Comparison of ENCODE assay signal across 25 cellular contexts in genomic region chr7:106671160-106671559, GRCh38. TPM values are rescaled to one million over a fixed set of nuclear protein-coding genes. Genes with fewer than 3 reads are reported as not detected.
DNase-seq lines count a peak whose midpoint lies in the region; ATAC-seq lines count a peak whose summit lies in the region.
"Had no signal": no experiment of that assay in that cellular context is flagged by ENCODE, and none has a peak within 500 bp of the region (broad histone marks: within the 10 kb centered on the region; RNA-seq: fewer than 3 reads in every experiment).

No MANE protein-coding gene starts in this region.

- peaks cover 2% of the 10 kb centered on the region for H3K36me3 Mint-ChIP-seq in activated CD4-positive, alpha-beta T cell treated with anti-CD3 and anti-CD28 coated beads for 36 hours (ENCODE audit: low read depth)
- H3K36me3 Mint-ChIP-seq in activated T-cell treated with anti-CD3 and anti-CD28 coated beads, Interleukin-2, amount 50 U/mL, for 24 hours (ENCODE audit: low read depth): no peaks in the 10 kb centered on the region
- peaks cover 0 to 2% of the 10 kb centered on the region in 2 donors for H3K36me3 Mint-ChIP-seq in activated T-cell treated with anti-CD3 and anti-CD28 coated beads, Interleukin-2, amount 50 U/mL, for 72 hours (ENCODE audit: insufficient read depth in 2 of 2)
- H3K36me3 Mint-ChIP-seq in activated naive CD8-positive, alpha-beta T cell treated with anti-CD3 and anti-CD28 coated beads for 36 hours: no peaks in the 10 kb centered on the region
- no peaks in the 10 kb centered on the region for H3K36me3 Mint-ChIP-seq in activated naive CD8-positive, alpha-beta T cell treated with anti-CD3 and anti-CD28 coated beads, Interleukin-2, amount 50 U/mL, for 24 hours (ENCODE audit: low read depth)
- no peaks in the 10 kb centered on the region for H3K36me3 Mint-ChIP-seq in activated T-helper 17 cell treated with anti-CD3 and anti-CD28 coated beads, Interleukin-2, amount 50 U/mL, for 72 hours (ENCODE audit: low read depth)
- H3K36me3 Mint-ChIP-seq: CD14-positive monocyte; CD4-positive, alpha-beta memory T cell; CD4-positive, CD25-positive, alpha-beta regulatory T cell had no signal

- H3K4me3 Mint-ChIP-seq in activated CD4-positive, alpha-beta T cell treated with anti-CD3 and anti-CD28 coated beads for 36 hours: no peak overlapping the region
- no peak overlapping the region for H3K4me3 Mint-ChIP-seq in activated T-cell treated with anti-CD3 and anti-CD28 coated beads, Interleukin-2, amount 50 U/mL, for 24 hours
- H3K4me3 Mint-ChIP-seq in activated T-cell treated with anti-CD3 and anti-CD28 coated beads, Interleukin-2, amount 50 U/mL, for 72 hours: no peak overlapping the region
- H3K4me3 Mint-ChIP-seq in activated naive CD8-positive, alpha-beta T cell treated with anti-CD3 and anti-CD28 coated beads for 36 hours: no peak overlapping the region
- H3K4me3 Mint-ChIP-seq in activated naive CD8-positive, alpha-beta T cell treated with anti-CD3 and anti-CD28 coated beads, Interleukin-2, amount 50 U/mL, for 24 hours: no peak overlapping the region
- H3K4me3 Mint-ChIP-seq in activated T-helper 17 cell treated with anti-CD3 and anti-CD28 coated beads, Interleukin-2, amount 50 U/mL, for 72 hours: no peak overlapping the region
- H3K4me3 Mint-ChIP-seq: CD14-positive monocyte; CD4-positive, alpha-beta memory T cell; CD4-positive, CD25-positive, alpha-beta regulatory T cell; CD8-positive, alpha-beta memory T cell had no signal

- ATAC-seq in activated CD4-positive, alpha-beta T cell treated with anti-CD3 and anti-CD28 coated beads for 36 hours: peak; percentile 66
- no peak for ATAC-seq in activated T-cell treated with anti-CD3 and anti-CD28 coated beads, Interleukin-2, amount 50 U/mL, for 72 hours (replicated peaks in 1 of 2)
- no peak for ATAC-seq in activated naive CD8-positive, alpha-beta T cell treated with anti-CD3 and anti-CD28 coated beads, Interleukin-2, amount 50 U/mL, for 24 hours
- no peak for ATAC-seq in activated T-helper 17 cell treated with anti-CD3 and anti-CD28 coated beads, Interleukin-2, amount 50 U/mL, for 72 hours (replicated peaks)
- ATAC-seq in HG03280 (IDR thresholded peaks at IDR 0.05; ENCODE audit: unreplicated experiment): no peak
- ATAC-seq: GM12878 had no signal

- no peak for DNase-seq in activated CD4-positive, alpha-beta T cell treated with anti-CD3 and anti-CD28 coated beads for 36 hours
- DNase-seq in activated CD4-positive, alpha-beta T cell treated with anti-CD3 and anti-CD28 coated beads, Interleukin-2, amount 50 U/mL, for 4 hours: no peak
- no peak for DNase-seq in activated T-cell treated with anti-CD3 and anti-CD28 coated beads, Interleukin-2, amount 50 U/mL, for 24 hours
- DNase-seq in activated T-cell treated with anti-CD3 and anti-CD28 coated beads, Interleukin-2, amount 50 U/mL, for 72 hours: no peak
- DNase-seq in activated naive CD8-positive, alpha-beta T cell treated with anti-CD3 and anti-CD28 coated beads for 36 hours: no peak
- DNase-seq in activated naive CD8-positive, alpha-beta T cell treated with anti-CD3 and anti-CD28 coated beads, Interleukin-2, amount 50 U/mL, for 24 hours: no peak
- DNase-seq: 8988T; ACHN; BE2C; C1 segment of cervical spinal cord; CD4-positive, alpha-beta memory T cell; CD4-positive, CD25-positive, alpha-beta regulatory T cell; CD8-positive, alpha-beta memory T cell; COR-L47; DMS 273 treated with DMSO at 0.1 percent for 48 hours; DMS153; DMS53; DMS79; DND-41; EL; GDM1 had no signal

- POLR2A ChIA-PET in activated CD4-positive, alpha-beta T cell treated with anti-CD3 and anti-CD28 coated beads for 36 hours (lab: Charles Lee): no interaction called here

- H3K27ac Mint-ChIP-seq in activated CD4-positive, alpha-beta T cell treated with anti-CD3 and anti-CD28 coated beads for 36 hours: peak overlapping the region; percentile 53
- peak overlapping the region; percentile 40 for H3K27ac Mint-ChIP-seq in activated T-cell treated with anti-CD3 and anti-CD28 coated beads, Interleukin-2, amount 50 U/mL, for 24 hours
- H3K27ac Mint-ChIP-seq in activated T-cell treated with anti-CD3 and anti-CD28 coated beads, Interleukin-2, amount 50 U/mL, for 72 hours: no peak overlapping the region
- H3K27ac Mint-ChIP-seq in activated naive CD8-positive, alpha-beta T cell treated with anti-CD3 and anti-CD28 coated beads for 36 hours: peak overlapping the region; percentile 48
- H3K27ac Mint-ChIP-seq in activated naive CD8-positive, alpha-beta T cell treated with anti-CD3 and anti-CD28 coated beads, Interleukin-2, amount 50 U/mL, for 24 hours: no peak overlapping the region
- peak overlapping the region; percentile 2 for H3K27ac Mint-ChIP-seq in activated T-helper 17 cell treated with anti-CD3 and anti-CD28 coated beads, Interleukin-2, amount 50 U/mL, for 72 hours
- H3K27ac Mint-ChIP-seq: CD4-positive, alpha-beta memory T cell; CD4-positive, CD25-positive, alpha-beta regulatory T cell had no signal

- intact Hi-C loops in activated CD4-positive, alpha-beta T cell treated with anti-CD3 and anti-CD28 coated beads for 36 hours (cut with DNase I, micrococcal nuclease): no loop called here

- no peaks in the 10 kb centered on the region for H3K9me3 Mint-ChIP-seq in activated CD4-positive, alpha-beta T cell treated with anti-CD3 and anti-CD28 coated beads for 36 hours (ENCODE audit: low read depth)
- H3K9me3 Mint-ChIP-seq in activated T-cell treated with anti-CD3 and anti-CD28 coated beads, Interleukin-2, amount 50 U/mL, for 24 hours: peaks cover 2% of the 10 kb centered on the region
- peaks cover 0 to 4% of the 10 kb centered on the region in 2 donors for H3K9me3 Mint-ChIP-seq in activated T-cell treated with anti-CD3 and anti-CD28 coated beads, Interleukin-2, amount 50 U/mL, for 72 hours
- no peaks in the 10 kb centered on the region for H3K9me3 Mint-ChIP-seq in activated naive CD8-positive, alpha-beta T cell treated with anti-CD3 and anti-CD28 coated beads for 36 hours
- peaks cover 4% of the 10 kb centered on the region for H3K9me3 Mint-ChIP-seq in activated naive CD8-positive, alpha-beta T cell treated with anti-CD3 and anti-CD28 coated beads, Interleukin-2, amount 50 U/mL, for 24 hours
- H3K9me3 Mint-ChIP-seq in activated T-helper 17 cell treated with anti-CD3 and anti-CD28 coated beads, Interleukin-2, amount 50 U/mL, for 72 hours: peaks cover 5% of the 10 kb centered on the region
- H3K9me3 Mint-ChIP-seq: CD4-positive, alpha-beta memory T cell; CD8-positive, alpha-beta memory T cell had no signal

- H3K4me1 Mint-ChIP-seq in activated CD4-positive, alpha-beta T cell treated with anti-CD3 and anti-CD28 coated beads for 36 hours: peaks cover 9% of the 10 kb centered on the region
- peaks cover 20% of the 10 kb centered on the region for H3K4me1 Mint-ChIP-seq in activated T-cell treated with anti-CD3 and anti-CD28 coated beads, Interleukin-2, amount 50 U/mL, for 24 hours (ENCODE audit: low read depth)
- H3K4me1 Mint-ChIP-seq in activated T-cell treated with anti-CD3 and anti-CD28 coated beads, Interleukin-2, amount 50 U/mL, for 72 hours (ENCODE audit: low read depth): no peaks in the 10 kb centered on the region
- H3K4me1 Mint-ChIP-seq in activated naive CD8-positive, alpha-beta T cell treated with anti-CD3 and anti-CD28 coated beads for 36 hours: peaks cover 9% of the 10 kb centered on the region
- H3K4me1 Mint-ChIP-seq in activated naive CD8-positive, alpha-beta T cell treated with anti-CD3 and anti-CD28 coated beads, Interleukin-2, amount 50 U/mL, for 24 hours: peaks cover 8% of the 10 kb centered on the region
- H3K4me1 Mint-ChIP-seq in activated T-helper 17 cell treated with anti-CD3 and anti-CD28 coated beads, Interleukin-2, amount 50 U/mL, for 72 hours: no peaks in the 10 kb centered on the region
- H3K4me1 Mint-ChIP-seq: CD14-positive monocyte; CD4-positive, alpha-beta memory T cell; CD8-positive, alpha-beta memory T cell had no signal

- CTCF ChIA-PET in activated CD4-positive, alpha-beta T cell treated with anti-CD3 and anti-CD28 coated beads for 36 hours (lab: Charles Lee): interaction anchor here (0.7 to 2.2 kb wide), 4 partner anchors 9 to 66 kb away, joined by 3 to 10 read pairs (median 5); no protein-coding TSS in a partner anchor

- no peaks in the 10 kb centered on the region for H3K27me3 Mint-ChIP-seq in activated CD4-positive, alpha-beta T cell treated with anti-CD3 and anti-CD28 coated beads for 36 hours
- H3K27me3 Mint-ChIP-seq in activated T-cell treated with anti-CD3 and anti-CD28 coated beads, Interleukin-2, amount 50 U/mL, for 24 hours: no peaks in the 10 kb centered on the region
- H3K27me3 Mint-ChIP-seq in activated T-cell treated with anti-CD3 and anti-CD28 coated beads, Interleukin-2, amount 50 U/mL, for 72 hours (ENCODE audit: low read depth): no peaks in the 10 kb centered on the region
- H3K27me3 Mint-ChIP-seq in activated naive CD8-positive, alpha-beta T cell treated with anti-CD3 and anti-CD28 coated beads for 36 hours: no peaks in the 10 kb centered on the region
- no peaks in the 10 kb centered on the region for H3K27me3 Mint-ChIP-seq in activated naive CD8-positive, alpha-beta T cell treated with anti-CD3 and anti-CD28 coated beads, Interleukin-2, amount 50 U/mL, for 24 hours
- no peaks in the 10 kb centered on the region for H3K27me3 Mint-ChIP-seq in activated T-helper 17 cell treated with anti-CD3 and anti-CD28 coated beads, Interleukin-2, amount 50 U/mL, for 72 hours

RNA-seq across cellular contexts. Expression of gene CCDC71L, which starts 10.2 kb away (rescaled TPM):
- 10 to 100 TPM; 16.0 to 18.6 TPM for total RNA-seq in activated CD4-positive, alpha-beta T cell treated with anti-CD3 and anti-CD28 coated beads for 36 hours
- 10 to 100 TPM; 24.1 to 41.5 TPM for total RNA-seq in activated T-cell treated with anti-CD3 and anti-CD28 coated beads, Interleukin-2, amount 50 U/mL, for 72 hours
- 10 to 100 TPM; 16.4 to 17.8 TPM for total RNA-seq in activated naive CD8-positive, alpha-beta T cell treated with anti-CD3 and anti-CD28 coated beads for 36 hours
- 10 to 100 TPM; 19.4 to 28.5 TPM for total RNA-seq in activated T-helper 17 cell treated with anti-CD3 and anti-CD28 coated beads, Interleukin-2, amount 50 U/mL, for 72 hours

Comparison
In these comparisons a context has a peak if more than half of its experiments do, and no peak if none do; other contexts are left out.
1. H3K27ac Mint-ChIP-seq: peak in activated CD4-positive, alpha-beta T cell treated with anti-CD3 and anti-CD28 coated beads for 36 hours (single experiment), activated T-cell treated with anti-CD3 and anti-CD28 coated beads, Interleukin-2, amount 50 U/mL, for 24 hours (single experiment), activated naive CD8-positive, alpha-beta T cell treated with anti-CD3 and anti-CD28 coated beads for 36 hours (single experiment) and activated T-helper 17 cell treated with anti-CD3 and anti-CD28 coated beads, Interleukin-2, amount 50 U/mL, for 72 hours (single experiment); none in activated T-cell treated with anti-CD3 and anti-CD28 coated beads, Interleukin-2, amount 50 U/mL, for 72 hours (single experiment) and activated naive CD8-positive, alpha-beta T cell treated with anti-CD3 and anti-CD28 coated beads, Interleukin-2, amount 50 U/mL, for 24 hours (single experiment).